Comparison of ENCODE assay signal across 19 cellular contexts in the genomic region with DNA sequence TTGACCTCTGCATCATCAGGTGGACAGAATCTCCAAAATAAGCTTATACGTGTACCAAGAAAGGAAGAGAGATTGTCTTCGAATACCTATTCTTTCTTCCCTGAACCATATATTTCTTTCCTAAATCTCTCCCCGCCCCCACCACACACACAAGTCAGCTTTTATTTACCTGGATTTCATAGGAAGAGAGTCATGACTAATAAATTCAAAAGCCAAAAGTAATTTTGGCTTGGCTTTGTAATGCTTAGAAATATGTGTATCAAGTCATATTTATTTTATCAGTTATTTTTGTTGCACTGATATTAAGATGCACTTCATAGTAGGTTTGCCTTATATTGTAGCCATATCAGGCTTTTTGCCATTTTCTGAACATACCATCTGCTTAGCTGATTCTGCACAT.
"Had no signal": no experiment of that assay in that cellular context is flagged by ENCODE, and none has a peak within 500 bp of the region (broad histone marks: within the 10 kb centered on the region; RNA-seq: fewer than 3 reads in every experiment).

No MANE protein-coding gene starts in this region.

- H3K9me3 ChIP-seq: colonic mucosa, esophagus muscularis mucosa, gastroesophageal sphincter, heart left ventricle, left lung, lower lobe of right lung, mucosa of descending colon had no signal

- ATAC-seq: foreskin keratinocyte, gastroesophageal sphincter, heart left ventricle, left cardiac atrium, left lung, left ventricle myocardium superior, lower lobe of right lung, mucosa of descending colon had no signal

- H2AFZ ChIP-seq: hepatocyte had no signal

- H3K4me3 ChIP-seq: colonic mucosa, dorsolateral prefrontal cortex, esophagus muscularis mucosa, gastroesophageal sphincter, heart left ventricle, hepatocyte, left lung, lower lobe of right lung, mucosa of descending colon had no signal

- H3K4me2 ChIP-seq: hepatocyte had no signal

- H3K27ac ChIP-seq: colonic mucosa, dorsolateral prefrontal cortex, esophagus muscularis mucosa, foreskin keratinocyte, gastroesophageal sphincter, heart left ventricle, hepatocyte, left lung, lower lobe of right lung had no signal

- H3K4me1 ChIP-seq: colonic mucosa, esophagus muscularis mucosa, foreskin keratinocyte, gastroesophageal sphincter, heart left ventricle, left lung, lower lobe of right lung had no signal

- H3K27me3 ChIP-seq: colonic mucosa, dorsolateral prefrontal cortex, esophagus muscularis mucosa, foreskin keratinocyte, gastroesophageal sphincter, heart left ventricle, hepatocyte, left lung had no signal

- DNase-seq: colonic mucosa; cortex of kidney; dorsolateral prefrontal cortex; effector CD4-positive, alpha-beta T cell; effector memory CD4-positive, alpha-beta T cell; foreskin keratinocyte; heart left ventricle; hypothalamus; immature natural killer cell; left cardiac atrium; left lung; left ventricle myocardium superior; lower lobe of right lung; mesenchymal stem cell; mucosa of descending colon; naive B cell had no signal

- H3K36me3 ChIP-seq: colonic mucosa, esophagus muscularis mucosa, gastroesophageal sphincter, heart left ventricle, left lung, lower lobe of right lung had no signal

- H3K79me2 ChIP-seq: hepatocyte had no signal
